11 cellular contexts compared by ENCODE assay signal in the genomic region with DNA sequence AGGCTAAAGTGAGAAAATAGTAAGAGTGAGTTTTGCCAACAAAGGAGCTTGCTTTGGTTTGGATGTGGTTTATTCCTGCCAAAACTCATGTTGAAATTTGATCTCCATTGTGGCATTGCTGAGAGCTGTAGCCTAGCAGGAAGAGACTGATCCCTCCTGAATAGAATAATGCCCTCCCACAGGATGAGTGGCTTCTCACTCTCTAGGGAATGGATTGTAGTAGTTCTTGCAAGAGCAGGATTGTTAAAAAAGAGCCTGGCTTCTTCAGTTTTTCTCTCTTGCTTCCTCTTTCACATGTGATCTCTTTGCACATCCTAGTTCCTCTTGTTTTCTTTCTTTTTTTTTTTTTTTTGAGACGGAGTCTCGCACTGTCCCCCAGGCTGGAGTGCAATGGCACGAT. TPM values are rescaled to one million over a fixed set of nuclear protein-coding genes. Genes with fewer than 3 reads are reported as not detected.
A peak's percentile ranks its signal among the peaks of the same experiment; 100 is the strongest.
DNase-seq lines count a peak whose midpoint lies in the region; ATAC-seq, FAIRE-seq and TF ChIP-seq lines count a peak whose summit lies in the region.
"Had no signal": no experiment of that assay in that cellular context is flagged by ENCODE, and none has a peak within 500 bp of the region (broad histone marks: within the 10 kb centered on the region; RNA-seq: fewer than 3 reads in every experiment).

No MANE protein-coding gene starts in this region.

- peak overlapping the region; percentile 37 for H3K4me2 ChIP-seq in osteoblast (ENCODE audit: insufficient read depth, low read length)

- H2AFZ ChIP-seq in osteoblast (ENCODE audit: low read length) = no peak overlapping the region

- CTCF ChIA-PET in HEK293 (lab: Yijun Ruan, JAX) = no interaction called here

- H3K36me3 ChIP-seq in HEK293 (ENCODE audit: control insufficient read depth in 2 of 2, insufficient read depth in 1 of 2, low read length in 2 of 2) = no peaks in the 10 kb centered on the region
- no peaks in the 10 kb centered on the region for H3K36me3 ChIP-seq in bronchial epithelial cell (ENCODE audit: control insufficient read depth, insufficient read depth, low read length)
- H3K36me3 ChIP-seq in osteoblast (ENCODE audit: insufficient read depth, low read length) = no peaks in the 10 kb centered on the region

- no peaks in the 10 kb centered on the region for H3K9me3 ChIP-seq in HEK293 (ENCODE audit: control insufficient read depth, insufficient read depth, low read depth, low read length)
- no peaks in the 10 kb centered on the region for H3K9me3 ChIP-seq in osteoblast (ENCODE audit: low read depth, low read length)

- peaks cover 2% of the 10 kb centered on the region for H3K27me3 ChIP-seq in bronchial epithelial cell (ENCODE audit: control insufficient read depth, insufficient read depth, low read length)
- peaks cover 8% of the 10 kb centered on the region for H3K27me3 ChIP-seq in osteoblast (ENCODE audit: insufficient read depth, low read length)

- no peak for ATAC-seq in HG03571 (IDR thresholded peaks at IDR 0.05; ENCODE audit: unreplicated experiment)
- ATAC-seq: activated T-cell treated with anti-CD3 and anti-CD28 coated beads, Interleukin-2, amount 50 U/mL, for 72 hours; HCT116 had no signal

- POLR2A ChIA-PET in HEK293 (lab: Yijun Ruan, JAX) = no interaction called here

- TF ChIP-seq CTCF in HEK293 (tag by site-specific recombination; IDR thresholded peaks at IDR 0.05) (no peak), bronchial epithelial cell (IDR thresholded peaks at IDR 0.05; ENCODE audit: insufficient read depth, low read length, severe bottlenecking) (no peak), osteoblast (IDR thresholded peaks at IDR 0.05; ENCODE audit: extremely low read depth, low read depth, low read length) (no peak)

- peak; percentile 41 for DNase-seq in NCI-H2171 (lab: John Stamatoyannopoulos, UW)
- peak; percentile 35 for DNase-seq in bronchial epithelial cell (ENCODE audit: low read depth)
- no peak for DNase-seq in osteoblast (ENCODE audit: insufficient read length, low spot score, missing footprints)
- no peak for DNase-seq in SK-N-DZ (ENCODE audit: low spot score)
- DNase-seq in GM19239 (ENCODE audit: insufficient read length, low spot score) = no peak
- DNase-seq in HuH-7.5 (ENCODE audit: low spot score) = no peak
- DNase-seq: activated T-cell treated with anti-CD3 and anti-CD28 coated beads, Interleukin-2, amount 50 U/mL, for 72 hours; effector CD8-positive, alpha-beta T cell had no signal

- H4K20me1 ChIP-seq in osteoblast (ENCODE audit: insufficient read depth, low read length) = no peaks in the 10 kb centered on the region

- no peak overlapping the region for H3K4me3 ChIP-seq in HEK293 (ENCODE audit: low read depth, low read length)
- no peak overlapping the region for H3K4me3 ChIP-seq in bronchial epithelial cell (ENCODE audit: low read depth, low read length)
- no peak overlapping the region for H3K4me3 ChIP-seq in osteoblast (ENCODE audit: insufficient read depth, low read length)

- FAIRE-seq in bronchial epithelial cell (lab: Jason Lieb, UNC) (peak; percentile 75), GM19239 (lab: Jason Lieb, UNC) (no peak)

- 0 out of 2 replicates have a peak, but pooled peaks cover 2% of the 10 kb centered on the region for H3K4me1 ChIP-seq in HEK293 (ENCODE audit: control insufficient read depth, insufficient read depth, low read length)
- peaks cover 10% of the 10 kb centered on the region for H3K4me1 ChIP-seq in osteoblast (ENCODE audit: insufficient read depth, low read length)

- H3K27ac ChIP-seq in HEK293 (ENCODE audit: extremely low read depth, low read depth, low read length) (no peak overlapping the region), osteoblast (ENCODE audit: low read depth, low read length) (no peak overlapping the region)

- H3K79me2 ChIP-seq in osteoblast (ENCODE audit: insufficient read depth, low read length) = no peaks in the 10 kb centered on the region

TF ChIP-seq in HEK293, 187 proteins besides CTCF, POLR2A, EP300 and RAD21:
- no peak for TF ChIP-seq ZNF350 (tag by site-specific recombination; IDR thresholded peaks at IDR 0.05)
- TF ChIP-seq, protein P1, sequence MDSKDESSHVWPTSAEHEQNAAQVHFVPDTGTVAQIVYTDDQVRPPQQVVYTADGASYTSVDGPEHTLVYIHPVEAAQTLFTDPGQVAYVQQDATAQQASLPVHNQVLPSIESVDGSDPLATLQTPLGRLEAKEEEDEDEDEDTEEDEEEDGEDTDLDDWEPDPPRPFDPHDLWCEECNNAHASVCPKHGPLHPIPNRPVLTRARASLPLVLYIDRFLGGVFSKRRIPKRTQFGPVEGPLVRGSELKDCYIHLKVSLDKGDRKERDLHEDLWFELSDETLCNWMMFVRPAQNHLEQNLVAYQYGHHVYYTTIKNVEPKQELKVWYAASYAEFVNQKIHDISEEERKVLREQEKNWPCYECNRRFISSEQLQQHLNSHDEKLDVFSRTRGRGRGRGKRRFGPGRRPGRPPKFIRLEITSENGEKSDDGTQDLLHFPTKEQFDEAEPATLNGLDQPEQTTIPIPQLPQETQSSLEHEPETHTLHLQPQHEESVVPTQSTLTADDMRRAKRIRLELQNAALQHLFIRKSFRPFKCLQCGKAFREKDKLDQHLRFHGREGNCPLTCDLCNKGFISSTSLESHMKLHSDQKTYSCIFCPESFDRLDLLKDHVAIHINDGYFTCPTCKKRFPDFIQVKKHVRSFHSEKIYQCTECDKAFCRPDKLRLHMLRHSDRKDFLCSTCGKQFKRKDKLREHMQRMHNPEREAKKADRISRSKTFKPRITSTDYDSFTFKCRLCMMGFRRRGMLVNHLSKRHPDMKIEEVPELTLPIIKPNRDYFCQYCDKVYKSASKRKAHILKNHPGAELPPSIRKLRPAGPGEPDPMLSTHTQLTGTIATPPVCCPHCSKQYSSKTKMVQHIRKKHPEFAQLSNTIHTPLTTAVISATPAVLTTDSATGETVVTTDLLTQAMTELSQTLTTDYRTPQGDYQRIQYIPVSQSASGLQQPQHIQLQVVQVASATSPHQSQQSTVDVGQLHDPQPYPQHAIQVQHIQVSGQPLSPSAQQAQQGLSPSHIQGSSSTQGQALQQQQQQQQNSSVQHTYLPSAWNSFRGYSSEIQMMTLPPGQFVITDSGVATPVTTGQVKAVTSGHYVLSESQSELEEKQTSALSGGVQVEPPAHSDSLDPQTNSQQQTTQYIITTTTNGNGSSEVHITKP (tag by site-specific recombination; IDR thresholded peaks at IDR 0.05) = 0 out of 2 replicates have a peak, but pooled peaks have one; percentile 18

RNA-seq across cellular contexts. Expression of a gene that starts 34.4 kb away (rescaled TPM):
- total RNA-seq in bronchial epithelial cell (0.77 and 1.6 TPM in 2 replicates), osteoblast (0.36 and 0.59 TPM in 2 replicates)
- polyA plus RNA-seq in SK-N-DZ (2014; cell fraction: cytosol; rRNA removed) = 0.42 and 0.97 TPM in 2 replicates
- polyA plus RNA-seq in SK-N-DZ (2014; cell fraction: nucleus; rRNA removed) = 0.51 and 0.73 TPM in 2 replicates

Comparison
In these comparisons a context has a peak if more than half of its experiments do, and no peak if none do; other contexts are left out.
1. DNase-seq: peak in NCI-H2171 (single experiment) and bronchial epithelial cell (single experiment); none in osteoblast (single experiment), SK-N-DZ (single experiment), GM19239 (single experiment) and HuH-7.5 (single experiment).